Comparison of ENCODE assay signal across 17 cellular contexts in genomic region chr17:27199948-27200347, GRCh38.
DNase-seq lines count a peak whose midpoint lies in the region; ATAC-seq, FAIRE-seq and TF ChIP-seq lines count a peak whose summit lies in the region.
"Had no signal": no experiment of that assay in that cellular context is flagged by ENCODE, and none has a peak within 500 bp of the region (broad histone marks: within the 10 kb centered on the region; RNA-seq: fewer than 3 reads in every experiment).

No MANE protein-coding gene starts in this region.

- no peaks in the 10 kb centered on the region for H3K9me1 ChIP-seq in endothelial cell of umbilical vein (replicated peaks; ENCODE audit: control insufficient read depth, extremely low read depth, insufficient read depth, low read length)

- CTCF ChIA-PET in endothelial cell of umbilical vein (lab: Charles Lee): interaction anchor here (0.8 to 5.1 kb wide), 3 partner anchors 34 to 133 kb away, joined by 3 to 31 read pairs (median 8); no protein-coding TSS in a partner anchor

- BruUV-seq in endothelial cell of umbilical vein (replicated peaks; lab: Mats Ljungman, UMichigan): no TSS peak

- H3K27me3 ChIP-seq in endothelial cell of umbilical vein (ENCODE audit: control insufficient read depth in 2 of 2, insufficient read depth in 2 of 2, low read length in 2 of 2): no peaks in the 10 kb centered on the region

- no peaks in the 10 kb centered on the region for H3K36me3 ChIP-seq in endothelial cell of umbilical vein (ENCODE audit: control insufficient read depth in 2 of 2, extremely low read depth in 1 of 2, insufficient read depth in 2 of 2, low read length in 2 of 2)

- TF ChIP-seq POLR2A in endothelial cell of umbilical vein (IDR thresholded peaks at IDR 0.05; ENCODE audit: low read depth, low read length): no peak

- H3K9ac ChIP-seq in endothelial cell of umbilical vein (replicated peaks; ENCODE audit: extremely low read depth, insufficient read depth, low read length): no peak overlapping the region

- TF ChIP-seq CTCF in endothelial cell of umbilical vein (IDR thresholded peaks at IDR 0.05; ENCODE audit: extremely low read depth in 1 of 2, insufficient read depth in 1 of 2, low read depth in 1 of 2, low read length in 2 of 2): no peak

- dilution Hi-C loops in endothelial cell of umbilical vein (cut with MboI; ENCODE audit: extremely low pct_ligation_motif_present, low sequenced_read_pairs): no loop called here

- H3K4me2 ChIP-seq in endothelial cell of umbilical vein (ENCODE audit: insufficient read depth, low read length): no peak overlapping the region

- peak; percentile 69 for FAIRE-seq in endothelial cell of umbilical vein (lab: Jason Lieb, UNC)

- no peaks in the 10 kb centered on the region for H4K20me1 ChIP-seq in endothelial cell of umbilical vein (replicated peaks; ENCODE audit: control insufficient read depth, extremely low read depth, insufficient read depth, low read length)

- no peak overlapping the region for H3K27ac ChIP-seq in endothelial cell of umbilical vein (ENCODE audit: insufficient read depth, low read depth, low read length)

- H3K79me2 ChIP-seq in endothelial cell of umbilical vein (ENCODE audit: control insufficient read depth, insufficient read depth, low read length): no peaks in the 10 kb centered on the region

- H3K9me3 ChIP-seq in endothelial cell of umbilical vein (replicated peaks; ENCODE audit: control insufficient read depth, insufficient read depth, low read length): no peaks in the 10 kb centered on the region

- H3K4me3 ChIP-seq in endothelial cell of umbilical vein (replicated peaks in 1 of 3; ENCODE audit: insufficient read depth in 1 of 3, low read depth in 1 of 3, low read length in 3 of 3): no peak overlapping the region

- no peak for ATAC-seq in GM18873 (IDR thresholded peaks at IDR 0.05; ENCODE audit: low FRiP score, unreplicated experiment)
- no peak for ATAC-seq in HG02571 (IDR thresholded peaks at IDR 0.05; ENCODE audit: unreplicated experiment)
- ATAC-seq: Panc1, Right ventricle myocardium inferior had no signal

- POLR2A ChIA-PET in endothelial cell of umbilical vein (lab: Charles Lee): no interaction called here

- intact Hi-C loops in endothelial cell of umbilical vein (cut with micrococcal nuclease): no loop called here

- DNase-seq in ELR (ENCODE audit: low read depth) (peak; percentile 42), M059J (ENCODE audit: low read depth) (peak; percentile 3), endothelial cell of umbilical vein (ENCODE audit: low read depth, low spot score) (peak; percentile 10), lung microvascular endothelial cell (ENCODE audit: low read depth in 2 of 2) (peak; percentile 22 to 73)
- DNase-seq in activated CD4-positive, CD25-positive, alpha-beta regulatory T cell treated with anti-CD3 and anti-CD28 coated beads, Interleukin-2, amount 50 U/mL, for 72 hours: no peak
- DNase-seq: CD4-positive, CD25-positive, alpha-beta regulatory T cell; DMS53; HCEC 1CT; KG1; NCI-H1048; NCI-H1436 treated with DMSO at 0.1 percent for 48 hours; NCI-H2029 treated with DMSO at 0.1 percent for 48 hours; NCI-H774 had no signal

- H2AFZ ChIP-seq in endothelial cell of umbilical vein (ENCODE audit: low read depth, low read length): peak overlapping the region; percentile 53

- peaks cover 5% of the 10 kb centered on the region for H3K4me1 ChIP-seq in endothelial cell of umbilical vein (ENCODE audit: control insufficient read depth, extremely low read depth, insufficient read depth, low read length)

TF ChIP-seq in endothelial cell of umbilical vein, 7 proteins besides CTCF, POLR2A, EP300 and RAD21:
- no peak for TF ChIP-seq JUN (IDR thresholded peaks at IDR 0.05; ENCODE audit: borderline replicate concordance, insufficient read depth, insufficient read length, low read depth)
- TF ChIP-seq FOS (IDR thresholded peaks at IDR 0.05; ENCODE audit: borderline replicate concordance, insufficient read depth, low read length): peak; percentile 53
- TF ChIP-seq MYC (IDR thresholded peaks at IDR 0.05; ENCODE audit: low read depth, low read length): no peak
- no peak for TF ChIP-seq POLR2AphosphoS5 (IDR thresholded peaks at IDR 0.05; ENCODE audit: insufficient read depth, low read depth, low read length)
- no peak for TF ChIP-seq MAX (IDR thresholded peaks at IDR 0.05; ENCODE audit: insufficient read depth, insufficient read length)
- TF ChIP-seq GATA2 (IDR thresholded peaks at IDR 0.05; ENCODE audit: insufficient read depth, insufficient read length, low read depth, low read length): no peak
- no peak for TF ChIP-seq EZH2 (IDR thresholded peaks at IDR 0.05; ENCODE audit: borderline replicate concordance, low read depth, low read length, severe bottlenecking)
